ENCODE assay signal across 9 cellular contexts in genomic region chr12:121791671-121792496, GRCh38. TPM values are rescaled to one million over a fixed set of nuclear protein-coding genes. Genes with fewer than 3 reads are reported as not detected.
DNase-seq lines count a peak whose midpoint lies in the region; ATAC-seq lines count a peak whose summit lies in the region.
"Had no signal": no experiment of that assay in that cellular context is flagged by ENCODE, and none has a peak within 500 bp of the region (broad histone marks: within the 10 kb centered on the region; RNA-seq: fewer than 3 reads in every experiment).

No MANE protein-coding gene starts in this region.

- no peaks in the 10 kb centered on the region for H3K27me3 ChIP-seq in iPS-20b (ENCODE audit: insufficient read depth, low read length)

- peak overlapping the region; percentile 93 for H3K27ac Mint-ChIP-seq in activated CD4-positive, alpha-beta T cell treated with anti-CD3 and anti-CD28 coated beads, Interleukin-2, amount 10 ng/mL, durations not matched to agents 24 days and 14 days
- peak overlapping the region; percentile 79 for H3K27ac Mint-ChIP-seq in T-helper 2 cell treated with Interferon-gamma antibody and Interleukin-4, amounts not matched to agents 5 μg/mL and 100 μg/mL, for 36 hours
- H3K27ac Mint-ChIP-seq in stimulated activated naive CD8-positive, alpha-beta T cell treated with anti-CD3 and anti-CD28 coated beads, Interleukin-15, Interleukin-2, amounts not matched to agents 100 ng/mL and 50 ng/mL, for 24 hours = peak overlapping the region; percentile 99

- H3K36me3 Mint-ChIP-seq in activated CD4-positive, alpha-beta T cell treated with anti-CD3 and anti-CD28 coated beads, Interleukin-2, amount 10 ng/mL, durations not matched to agents 24 days and 14 days (ENCODE audit: low read depth) = peaks cover 48% of the 10 kb centered on the region
- peaks cover 43% of the 10 kb centered on the region for H3K36me3 Mint-ChIP-seq in T-helper 2 cell treated with Interferon-gamma antibody and Interleukin-4, amounts not matched to agents 5 μg/mL and 100 μg/mL, for 36 hours (ENCODE audit: low read depth)
- H3K36me3 Mint-ChIP-seq in stimulated activated naive CD8-positive, alpha-beta T cell treated with anti-CD3 and anti-CD28 coated beads, Interleukin-15, Interleukin-2, amounts not matched to agents 100 ng/mL and 50 ng/mL, for 24 hours (ENCODE audit: low read depth) = peaks cover 33% of the 10 kb centered on the region

- peaks cover 60% of the 10 kb centered on the region for H3K4me1 Mint-ChIP-seq in activated CD4-positive, alpha-beta T cell treated with anti-CD3 and anti-CD28 coated beads, Interleukin-2, amount 10 ng/mL, durations not matched to agents 24 days and 14 days
- H3K4me1 Mint-ChIP-seq in T-helper 2 cell treated with Interferon-gamma antibody and Interleukin-4, amounts not matched to agents 5 μg/mL and 100 μg/mL, for 36 hours (ENCODE audit: low read depth) = peaks cover 62% of the 10 kb centered on the region
- peaks cover 74% of the 10 kb centered on the region for H3K4me1 Mint-ChIP-seq in stimulated activated naive CD8-positive, alpha-beta T cell treated with anti-CD3 and anti-CD28 coated beads, Interleukin-15, Interleukin-2, amounts not matched to agents 100 ng/mL and 50 ng/mL, for 24 hours (ENCODE audit: low read depth)

- ATAC-seq in HG03565 (IDR thresholded peaks at IDR 0.05; ENCODE audit: unreplicated experiment) (no peak), GM21529 (IDR thresholded peaks at IDR 0.05; ENCODE audit: unreplicated experiment) (no peak)

- H3K36me3 ChIP-seq in iPS-20b (ENCODE audit: insufficient read depth, low read depth, low read length) = peaks cover 12% of the 10 kb centered on the region; the same call in 1 of the 2 replicates

- no peak overlapping the region for H3K27ac ChIP-seq in iPS-20b (ENCODE audit: low read length)

- H3K9me3 Mint-ChIP-seq in activated CD4-positive, alpha-beta T cell treated with anti-CD3 and anti-CD28 coated beads, Interleukin-2, amount 10 ng/mL, durations not matched to agents 24 days and 14 days = no peaks in the 10 kb centered on the region
- no peaks in the 10 kb centered on the region for H3K9me3 Mint-ChIP-seq in T-helper 2 cell treated with Interferon-gamma antibody and Interleukin-4, amounts not matched to agents 5 μg/mL and 100 μg/mL, for 36 hours
- H3K9me3 Mint-ChIP-seq in stimulated activated naive CD8-positive, alpha-beta T cell treated with anti-CD3 and anti-CD28 coated beads, Interleukin-15, Interleukin-2, amounts not matched to agents 100 ng/mL and 50 ng/mL, for 24 hours = no peaks in the 10 kb centered on the region

- no peaks in the 10 kb centered on the region for H3K9me3 ChIP-seq in iPS-20b (ENCODE audit: insufficient read depth, low read depth, low read length)

- H3K9ac ChIP-seq in iPS-20b (ENCODE audit: low read depth, low read length) = no peak overlapping the region

- peak; percentile 78 for DNase-seq in activated CD4-positive, alpha-beta T cell treated with anti-CD3 and anti-CD28 coated beads, Interleukin-2, amount 10 ng/mL, durations not matched to agents 24 days and 14 days
- no peak for DNase-seq in activated CD4-positive, alpha-beta T cell treated with anti-CD3 and anti-CD28 coated beads for 4 hours
- no peak for DNase-seq in T-helper 2 cell treated with Interferon-gamma antibody and Interleukin-4, amounts not matched to agents 5 μg/mL and 100 μg/mL, for 36 hours (ENCODE audit: low spot score)
- no peak for DNase-seq in NCI-H2171 treated with DMSO at 0.1 percent for 48 hours (lab: John Stamatoyannopoulos, UW)
- DNase-seq: MM.1S had no signal

- intact Hi-C loops in activated CD4-positive, alpha-beta T cell treated with anti-CD3 and anti-CD28 coated beads, Interleukin-2, amount 10 ng/mL, durations not matched to agents 24 days and 14 days (cut with micrococcal nuclease) = loop anchor here (5.0 to 10.0 kb wide), 2 partner anchors 80 to 1257 kb away; partner anchors contain the start of genes RNF10 and TMEM120B

- peaks cover 5% of the 10 kb centered on the region; the same call in 1 of the 2 replicates for H3K4me1 ChIP-seq in iPS-20b (ENCODE audit: insufficient read depth, low read length)

- H3K27me3 Mint-ChIP-seq in activated CD4-positive, alpha-beta T cell treated with anti-CD3 and anti-CD28 coated beads, Interleukin-2, amount 10 ng/mL, durations not matched to agents 24 days and 14 days = no peaks in the 10 kb centered on the region
- no peaks in the 10 kb centered on the region for H3K27me3 Mint-ChIP-seq in T-helper 2 cell treated with Interferon-gamma antibody and Interleukin-4, amounts not matched to agents 5 μg/mL and 100 μg/mL, for 36 hours (ENCODE audit: low read depth)
- H3K27me3 Mint-ChIP-seq in stimulated activated naive CD8-positive, alpha-beta T cell treated with anti-CD3 and anti-CD28 coated beads, Interleukin-15, Interleukin-2, amounts not matched to agents 100 ng/mL and 50 ng/mL, for 24 hours = no peaks in the 10 kb centered on the region

- peak overlapping the region; percentile 63; the same call in 1 of the 2 replicates for H3K4me3 ChIP-seq in iPS-20b (ENCODE audit: low read length)

- H3K4me3 Mint-ChIP-seq in activated CD4-positive, alpha-beta T cell treated with anti-CD3 and anti-CD28 coated beads, Interleukin-2, amount 10 ng/mL, durations not matched to agents 24 days and 14 days = peak overlapping the region; percentile 94
- H3K4me3 Mint-ChIP-seq in T-helper 2 cell treated with Interferon-gamma antibody and Interleukin-4, amounts not matched to agents 5 μg/mL and 100 μg/mL, for 36 hours = peak overlapping the region; percentile 94
- peak overlapping the region; percentile 96 for H3K4me3 Mint-ChIP-seq in stimulated activated naive CD8-positive, alpha-beta T cell treated with anti-CD3 and anti-CD28 coated beads, Interleukin-15, Interleukin-2, amounts not matched to agents 100 ng/mL and 50 ng/mL, for 24 hours

RNA-seq across cellular contexts. Expression of gene RHOF, which starts 1.6 kb away (rescaled TPM):
- total RNA-seq in activated CD4-positive, alpha-beta T cell treated with anti-CD3 and anti-CD28 coated beads, Interleukin-2, amount 10 ng/mL, durations not matched to agents 24 days and 14 days = 107 and 114 TPM in 2 replicates

RNA-seq across cellular contexts. Expression of gene SETD1B, which starts 11.9 kb away (rescaled TPM):
- 26.6 and 29.2 TPM in 2 replicates for total RNA-seq in activated CD4-positive, alpha-beta T cell treated with anti-CD3 and anti-CD28 coated beads, Interleukin-2, amount 10 ng/mL, durations not matched to agents 24 days and 14 days
